11 cellular contexts compared by ENCODE assay signal in genomic region chr3:128549283-128550112, GRCh38. TPM values are rescaled to one million over a fixed set of nuclear protein-coding genes. Genes with fewer than 3 reads are reported as not detected.
DNase-seq lines count a peak whose midpoint lies in the region; ATAC-seq, FAIRE-seq and TF ChIP-seq lines count a peak whose summit lies in the region.
"Had no signal": no experiment of that assay in that cellular context is flagged by ENCODE, and none has a peak within 500 bp of the region (broad histone marks: within the 10 kb centered on the region; RNA-seq: fewer than 3 reads in every experiment).

No MANE protein-coding gene starts in this region.

- H3K9me3 ChIP-seq in H1 (ENCODE audit: insufficient read depth in 2 of 2, low read depth in 1 of 2, low read length in 1 of 2) (no peaks in the 10 kb centered on the region), lung (ENCODE audit: control insufficient read depth in 2 of 2, insufficient read depth in 1 of 2, low read length in 1 of 2) (no peaks in the 10 kb centered on the region), upper lobe of right lung (no peaks in the 10 kb centered on the region), Caco-2 (no peaks in the 10 kb centered on the region)

- H3K4me1 ChIP-seq in H1 (replicated peaks in 1 of 4; ENCODE audit: control insufficient read depth in 3 of 4, insufficient read depth in 4 of 4, low read length in 3 of 4), result peaks cover 0 to 9% (median 3%) of the 10 kb centered on the region in 4 experiments; a peak in 4 of 7 replicates
- peaks cover 0 to 24% of the 10 kb centered on the region in 2 donors for H3K4me1 ChIP-seq in lung (ENCODE audit: control insufficient read depth in 2 of 2, insufficient read depth in 2 of 2, low read length in 2 of 2)
- H3K4me1 ChIP-seq in upper lobe of right lung, result peaks cover 5% of the 10 kb centered on the region
- no peaks in the 10 kb centered on the region; the same call in 1 of the 2 replicates for H3K4me1 ChIP-seq in Caco-2

- H3K79me2 ChIP-seq in H1 (ENCODE audit: control insufficient read depth in 1 of 2, insufficient read depth in 2 of 2, low read length in 2 of 2), result no peaks in the 10 kb centered on the region

- H3K27me3 Mint-ChIP-seq in Caco-2 (ENCODE audit: insufficient read depth, unreplicated experiment), result no peaks in the 10 kb centered on the region

- no peaks in the 10 kb centered on the region for H3K36me3 Mint-ChIP-seq in Caco-2 (ENCODE audit: insufficient read depth, unreplicated experiment)

- H2BK20ac ChIP-seq in H1 (ENCODE audit: low read length), result no peak overlapping the region

- H3K9me3 Mint-ChIP-seq in Caco-2 (ENCODE audit: unreplicated experiment), result no peaks in the 10 kb centered on the region

- H3K23me2 ChIP-seq in H1 (ENCODE audit: low read depth, low read length), result no peaks in the 10 kb centered on the region

- no peak for TF ChIP-seq CTCF in H1 (IDR thresholded peaks at IDR 0.05; ENCODE audit: control extremely low read depth in 1 of 3, insufficient read depth in 1 of 3, low read depth in 1 of 3, low read length in 3 of 3)
- no peak for TF ChIP-seq CTCF in lung (IDR thresholded peaks at IDR 0.05; ENCODE audit: control extremely low read depth, extremely low read depth)
- no peak for TF ChIP-seq CTCF in upper lobe of right lung (IDR thresholded peaks at IDR 0.05)
- no peak for TF ChIP-seq CTCF in Caco-2 (IDR thresholded peaks at IDR 0.05; ENCODE audit: insufficient read depth in 1 of 2, low read depth in 1 of 2, low read length in 1 of 2, severe bottlenecking in 1 of 2, unreplicated experiment in 1 of 2)

- CTCF ChIA-PET in H1 (lab: Charles Lee; ENCODE audit: partially characterized antibody), result interaction anchor here (1.1 to 2.1 kb wide), 4 partner anchors 10 to 422 kb away, joined by 3 to 10 read pairs (median 8); no protein-coding TSS in a partner anchor
- CTCF ChIA-PET in Caco-2 (lab: Charles Lee), result no interaction called here

- H3K36me3 ChIP-seq in H1 (ENCODE audit: control insufficient read depth in 2 of 4, insufficient read depth in 4 of 4, low read length in 3 of 4), result no peaks in the 10 kb centered on the region
- H3K36me3 ChIP-seq in lung (ENCODE audit: control insufficient read depth in 2 of 2, insufficient read depth in 2 of 2, low read length in 2 of 2), result no peaks in the 10 kb centered on the region
- no peaks in the 10 kb centered on the region for H3K36me3 ChIP-seq in upper lobe of right lung
- no peaks in the 10 kb centered on the region for H3K36me3 ChIP-seq in Caco-2 (ENCODE audit: control insufficient read depth, insufficient read depth, low read length)

- no peak overlapping the region for H2BK15ac ChIP-seq in H1 (ENCODE audit: low read length)

- H3K9ac ChIP-seq in H1 (replicated peaks in 1 of 4; ENCODE audit: extremely low read depth in 1 of 4, low read depth in 3 of 4, low read length in 3 of 4), result no peak overlapping the region

- no peak for TF ChIP-seq POLR2A in H1 (IDR thresholded peaks at IDR 0.05; ENCODE audit: control extremely low read depth in 1 of 2, low read depth in 2 of 2, low read length in 2 of 2)

- ATAC-seq in lung (ENCODE audit: insufficient read depth, low FRiP score) (peak; percentile 66), upper lobe of right lung (peak; percentile 77), HG03342 (IDR thresholded peaks at IDR 0.05; ENCODE audit: unreplicated experiment) (no peak)

- peaks cover 0 to 13% (median 7%) of the 10 kb centered on the region in 4 experiments; a peak in 6 of 7 replicates for H3K27me3 ChIP-seq in H1 (replicated peaks in 1 of 4; ENCODE audit: control insufficient read depth in 3 of 4, extremely low read depth in 1 of 4, insufficient read depth in 3 of 4, low read length in 3 of 4)
- no peaks in the 10 kb centered on the region for H3K27me3 ChIP-seq in lung (ENCODE audit: control insufficient read depth, insufficient read depth)
- H3K27me3 ChIP-seq in upper lobe of right lung, result peaks cover 3% of the 10 kb centered on the region
- H3K27me3 ChIP-seq in Caco-2 (replicated peaks; ENCODE audit: control insufficient read depth, insufficient read depth, low read length), result no peaks in the 10 kb centered on the region

- peak overlapping the region; percentile 17 for H4K91ac ChIP-seq in H1 (replicated peaks; ENCODE audit: insufficient read length, low read length)

- no peak overlapping the region for H3K56ac ChIP-seq in H1 (replicated peaks; ENCODE audit: insufficient read length, low read depth, low read length)

- H2AK5ac ChIP-seq in H1 (ENCODE audit: low read depth, low read length), result no peak overlapping the region

- intact Hi-C loops in upper lobe of right lung (cut with DNase I), result no loop called here
- intact Hi-C loops in Caco-2 (cut with micrococcal nuclease; ENCODE audit: unreplicated experiment), result no loop called here

- DNase-seq in DMS 273 (lab: John Stamatoyannopoulos, UW; ENCODE audit: unreplicated experiment) (peak; percentile 38), DMS 273 treated with DMSO at 0.1 percent for 48 hours (lab: John Stamatoyannopoulos, UW) (no peak), H1 (ENCODE audit: low read depth in 1 of 2, low spot score in 2 of 2) (no peak), lung (ENCODE audit: low spot score) (peak; percentile 65), upper lobe of right lung (peak; percentile 74), Caco-2 (no peak), KG1 (lab: John Stamatoyannopoulos, UW) (no peak)
- DNase-seq: activated T-cell treated with anti-CD3 and anti-CD28 coated beads, Interleukin-2, amount 50 U/mL, for 24 hours; stimulated activated CD4-positive, alpha-beta T cell treated with anti-CD3 and anti-CD28 coated beads, Interleukin-4, amount 100 ng/mL, for 1 hour had no signal

- H3K4ac ChIP-seq in H1 (replicated peaks; ENCODE audit: insufficient read length, low read depth, low read length), result no peak overlapping the region

- no peak overlapping the region for H2AFZ ChIP-seq in H1 (ENCODE audit: low read length)

- H3K4me1 Mint-ChIP-seq in Caco-2 (ENCODE audit: low read depth, unreplicated experiment), result no peaks in the 10 kb centered on the region

- no peak overlapping the region for H2BK12ac ChIP-seq in H1 (ENCODE audit: low read depth, low read length)

- FAIRE-seq in H1 (lab: Jason Lieb, UNC), result no peak

- no peak overlapping the region for H3K23ac ChIP-seq in H1 (ENCODE audit: insufficient read length)

- H2BK120ac ChIP-seq in H1 (replicated peaks; ENCODE audit: low read depth, low read length), result no peak overlapping the region

- no peaks in the 10 kb centered on the region for H3K79me1 ChIP-seq in H1 (ENCODE audit: low read depth, low read length)

- H3K4me3 Mint-ChIP-seq in Caco-2 (ENCODE audit: unreplicated experiment), result no peak overlapping the region
- H3K4me3 Mint-ChIP-seq: activated T-cell treated with anti-CD3 and anti-CD28 coated beads, Interleukin-2, amount 50 U/mL, for 24 hours had no signal

- no peak overlapping the region; the same call in 1 of the 2 replicates for H4K8ac ChIP-seq in H1 (ENCODE audit: extremely low read depth, insufficient read depth, low read length)

- BruUV-seq in Caco-2 (replicated peaks; lab: Mats Ljungman, UMichigan), result no TSS peak

- H3K4me3 ChIP-seq in H1 (ENCODE audit: extremely low read depth in 1 of 4, insufficient read depth in 2 of 4, low read depth in 3 of 4, low read length in 4 of 4) (no peak overlapping the region), lung (no peak overlapping the region), upper lobe of right lung (no peak overlapping the region), Caco-2 (ENCODE audit: low read depth, low read length) (no peak overlapping the region)

- H2BK5ac ChIP-seq in H1 (ENCODE audit: low read depth, low read length), result peak overlapping the region; percentile 24; the same call in 1 of the 2 replicates

- H4K5ac ChIP-seq in H1 (ENCODE audit: insufficient read length, low read depth, low read length), result no peak overlapping the region

- POLR2A ChIA-PET in H1 (lab: Charles Lee; ENCODE audit: partially characterized antibody) (no interaction called here), Caco-2 (lab: Charles Lee) (no interaction called here)

- H4K20me1 ChIP-seq in H1 (replicated peaks in 1 of 2; ENCODE audit: control insufficient read depth in 1 of 2, insufficient read depth in 2 of 2, low read length in 2 of 2), result no peaks in the 10 kb centered on the region

- no peak for TF ChIP-seq RAD21 in H1 (IDR thresholded peaks at IDR 0.05 in 1 of 2, conservative IDR thresholded peaks at IDR 0.05 in 1 of 2; ENCODE audit: low read depth in 2 of 2, low read length in 2 of 2)

- H3K27ac ChIP-seq in H1 (ENCODE audit: low read depth, low read length) (no peak overlapping the region), lung (ENCODE audit: low read depth in 1 of 2, low read length in 1 of 2) (peak overlapping the region; percentile 47 to 79), upper lobe of right lung (peak overlapping the region; percentile 66)
- H3K27ac ChIP-seq: 22Rv1 had no signal

- TF ChIP-seq EP300 in H1 (IDR thresholded peaks at IDR 0.05; ENCODE audit: borderline replicate concordance in 1 of 2, low read depth in 2 of 2, low read length in 2 of 2), result no peak

- H3K4me2 ChIP-seq in H1 (ENCODE audit: insufficient read depth in 1 of 2, low read depth in 2 of 2, low read length in 2 of 2), result no peak overlapping the region

- H3K27ac Mint-ChIP-seq in Caco-2 (ENCODE audit: unreplicated experiment), result no peak overlapping the region
- H3K27ac Mint-ChIP-seq: activated T-cell treated with anti-CD3 and anti-CD28 coated beads, Interleukin-2, amount 50 U/mL, for 24 hours had no signal

- no peak overlapping the region for H3K14ac ChIP-seq in H1 (ENCODE audit: insufficient read length)

- 81% methylated on average over 18 of the region's 20 CpGs; no CpG with 5 or more reads in 1 of the 2 experiments for WGBS in H1 (ENCODE audit: extremely low coverage in 1 of 2, insufficient coverage in 1 of 2, insufficient read length in 1 of 2, insufficient replicate concordance in 2 of 2, low coverage in 1 of 2, low lambda C conversion rate in 2 of 2, missing lambda C conversion rate in 1 of 2), 2 experiments
- WGBS in lung, 2 donors, result 43 to 46% methylated on average over 20 of the region's 20 CpGs

- H3K18ac ChIP-seq in H1 (ENCODE audit: extremely low read depth, low read length), result no peak overlapping the region

TF ChIP-seq in H1, 55 proteins besides CTCF, POLR2A, EP300 and RAD21 (continues in another document):
- TF ChIP-seq SP4 (IDR thresholded peaks at IDR 0.05; ENCODE audit: low read length), result no peak
- TF ChIP-seq CHD2 (IDR thresholded peaks at IDR 0.05; ENCODE audit: low read length), result no peak
- TF ChIP-seq SIX5 (IDR thresholded peaks at IDR 0.05; ENCODE audit: low read depth, low read length), result no peak

RNA-seq across cellular contexts. Expression of gene GATA2, which starts 56.5 kb away (rescaled TPM):
- 0.30 and 0.40 TPM in 2 replicates for total RNA-seq in H1 (2021; fragmentation: NEBNext Ultra II Directional; extraction: Animal tissue kit (Norgen Biotek cat#: 25700))
- polyA plus RNA-seq in H1 (2011; rRNA removed) (0.03 and 0.22 TPM in 2 replicates), lung (10 to 100 TPM; 26.1 to 31.4 TPM)
- 0.17 TPM for polyA plus RNA-seq in H1 (2011; cell fraction: cytosol; rRNA removed)
- polyA plus RNA-seq in H1 (2011; cell fraction: nucleus; rRNA removed), result 0.23 TPM
- 0.12 to 0.23 TPM in 2 of 4 replicates, not detected in the others for polyA plus RNA-seq in H1 (2012, experiment 1 of 2)
- 0.17 TPM for polyA plus RNA-seq in H1 (2012, experiment 2 of 2)
- polyA plus RNA-seq in H1 (2013, experiment 1 of 2), result 0.08 TPM
- 0.17 TPM for polyA plus RNA-seq in H1 (2013, experiment 2 of 2)
- polyA minus RNA-seq in H1 (2011; rRNA and poly(A)+ RNA removed), result 0.09 and 0.12 TPM in 2 replicates
- polyA minus RNA-seq in H1 (2011; cell fraction: cytosol; rRNA and poly(A)+ RNA removed), result 2.0 TPM
- polyA minus RNA-seq in H1 (2011; cell fraction: nucleus; rRNA and poly(A)+ RNA removed), result 0.40 TPM
- total RNA-seq in lung (10 to 100 TPM in 1 of 2 donors, 1 to 10 TPM in 1; 9.6 to 37.0 TPM), upper lobe of right lung (86.6 TPM), Caco-2 (2022) (12.5 and 13.3 TPM in 2 replicates)

Comparison
In these comparisons a context has a peak if more than half of its experiments do, and no peak if none do; other contexts are left out.
1. DNase-seq: peak in DMS 273 (single experiment), lung (single experiment) and upper lobe of right lung (single experiment); none in DMS 273 treated with DMSO at 0.1 percent for 48 hours (single experiment), H1 (0 of 2), Caco-2 (0 of 2) and KG1 (single experiment).